17 cellular contexts compared by ENCODE assay signal in genomic region chr19:31502536-31503170, GRCh38.
A peak's percentile ranks its signal among the peaks of the same experiment; 100 is the strongest.
DNase-seq lines count a peak whose midpoint lies in the region; ATAC-seq and TF ChIP-seq lines count a peak whose summit lies in the region.
"Had no signal": no experiment of that assay in that cellular context is flagged by ENCODE, and none has a peak within 500 bp of the region (broad histone marks: within the 10 kb centered on the region; RNA-seq: fewer than 3 reads in every experiment).

No MANE protein-coding gene starts in this region.

- H3K36me3 ChIP-seq in right atrium auricular region: no peaks in the 10 kb centered on the region
- H3K36me3 ChIP-seq: BLaER1 had no signal

- no peaks in the 10 kb centered on the region for H3K36me3 Mint-ChIP-seq in type B pancreatic cell
- H3K36me3 Mint-ChIP-seq: CD14-positive monocyte; CD4-positive, alpha-beta memory T cell had no signal

- peak; percentile 50 for DNase-seq in right atrium auricular region (ENCODE audit: low spot score)
- DNase-seq in right cardiac atrium: no peak
- peak; percentile 57 for DNase-seq in mesenteric fat pad (ENCODE audit: low spot score)
- peak; percentile 58 for DNase-seq in type B pancreatic cell (ENCODE audit: extremely low spot score, unreplicated experiment)
- no peak for DNase-seq in stimulated activated CD4-positive, alpha-beta T cell treated with anti-CD3 and anti-CD28 coated beads, Interleukin-4, amount 100 ng/mL, for 1 hour
- no peak for DNase-seq in activated CD8-positive, alpha-beta memory T cell treated with anti-CD3 and anti-CD28 coated beads, Interleukin-2, amount 50 U/mL, for 4 hours
- DNase-seq in HK-2 (ENCODE audit: unreplicated experiment): no peak
- DNase-seq: 8988T; CD4-positive, alpha-beta memory T cell; DMS153; DMS79; GDM1; HCEC 1CT; HFFc6 had no signal

- H3K4me1 Mint-ChIP-seq in type B pancreatic cell (ENCODE audit: unreplicated experiment): no peaks in the 10 kb centered on the region
- H3K4me1 Mint-ChIP-seq: CD14-positive monocyte; CD4-positive, alpha-beta memory T cell had no signal

- WGBS in right cardiac atrium: 92% methylated on average over 17 of the region's 17 CpGs

- H3K27ac ChIP-seq in right atrium auricular region (no peak overlapping the region), right cardiac atrium (ENCODE audit: low read length) (no peak overlapping the region)
- H3K27ac ChIP-seq: BLaER1 had no signal

- no peaks in the 10 kb centered on the region for H3K27me3 ChIP-seq in right atrium auricular region
- no peaks in the 10 kb centered on the region for H3K27me3 ChIP-seq in right cardiac atrium (ENCODE audit: control insufficient read depth, insufficient read depth)
- H3K27me3 ChIP-seq: BLaER1 had no signal

- intact Hi-C loops in right cardiac atrium (cut with DNase I): no loop called here

- H3K9me3 Mint-ChIP-seq in type B pancreatic cell: no peaks in the 10 kb centered on the region
- H3K9me3 Mint-ChIP-seq: HFFc6 had no signal

- H3K4me3 ChIP-seq in right atrium auricular region: no peak overlapping the region
- H3K4me3 ChIP-seq in right cardiac atrium (ENCODE audit: low read length): no peak overlapping the region
- H3K4me3 ChIP-seq: BLaER1, GM23338 had no signal

- ATAC-seq in right cardiac atrium: no peak
- ATAC-seq: GM23338 had no signal

- H3K4me1 ChIP-seq in right atrium auricular region (no peaks in the 10 kb centered on the region), right cardiac atrium (ENCODE audit: control insufficient read depth, insufficient read depth, low read length) (no peaks in the 10 kb centered on the region)

- TF ChIP-seq CTCF in right atrium auricular region (IDR thresholded peaks at IDR 0.05): no peak
- no peak for TF ChIP-seq CTCF in type B pancreatic cell (conservative IDR thresholded peaks at IDR 0.05)

- H3K4me3 Mint-ChIP-seq in type B pancreatic cell: no peak overlapping the region
- H3K4me3 Mint-ChIP-seq: CD14-positive monocyte; CD4-positive, alpha-beta memory T cell; GM23338; HFFc6 had no signal

- H3K27me3 Mint-ChIP-seq in type B pancreatic cell: peaks cover 21% of the 10 kb centered on the region

- no peak overlapping the region for H3K27ac Mint-ChIP-seq in type B pancreatic cell
- H3K27ac Mint-ChIP-seq: CD14-positive monocyte; CD4-positive, alpha-beta memory T cell; GM23338; HFFc6 had no signal

- no peaks in the 10 kb centered on the region for H3K9me3 ChIP-seq in right atrium auricular region
- H3K9me3 ChIP-seq in right cardiac atrium (ENCODE audit: control insufficient read depth, low read length): no peaks in the 10 kb centered on the region
- H3K9me3 ChIP-seq: BLaER1 had no signal

Comparison
In these comparisons a context has a peak if more than half of its experiments do, and no peak if none do; other contexts are left out.
1. DNase-seq: peak in right atrium auricular region (single experiment), mesenteric fat pad (single experiment) and type B pancreatic cell (single experiment); none in right cardiac atrium (0 of 3), stimulated activated CD4-positive, alpha-beta T cell treated with anti-CD3 and anti-CD28 coated beads, Interleukin-4, amount 100 ng/mL, for 1 hour (single experiment), activated CD8-positive, alpha-beta memory T cell treated with anti-CD3 and anti-CD28 coated beads, Interleukin-2, amount 50 U/mL, for 4 hours (single experiment) and HK-2 (single experiment).